2 cellular contexts compared by ENCODE assay signal in the genomic region with DNA sequence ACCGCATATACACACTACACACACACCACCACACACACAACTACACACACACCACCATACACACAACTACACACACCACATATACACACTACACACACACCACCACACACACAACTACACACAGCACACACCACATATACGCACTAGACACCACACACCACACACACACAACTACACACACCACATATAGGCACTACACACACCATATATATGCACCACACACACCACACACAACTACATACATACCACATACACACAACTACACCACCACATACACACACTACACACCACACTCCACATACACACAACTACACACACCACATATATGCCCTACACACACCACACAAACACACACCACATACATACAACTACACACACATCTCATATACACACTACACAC.
TF ChIP-seq lines count a peak whose summit lies in the region.

No MANE protein-coding gene starts in this region.

TF ChIP-seq in GM12878, 131 proteins besides CTCF, POLR2A, EP300 and RAD21:
- peak; percentile 80 for TF ChIP-seq HDGF (IDR thresholded peaks at IDR 0.05)
- TF ChIP-seq PML (IDR thresholded peaks at IDR 0.05; ENCODE audit: low read length): no peak
- no peak for TF ChIP-seq POLR2AphosphoS5 (IDR thresholded peaks at IDR 0.05; ENCODE audit: low read length)
- 0 out of 2 replicates have a peak, but pooled peaks have one; percentile 37 for TF ChIP-seq NBN (IDR thresholded peaks at IDR 0.05)
- no peak for TF ChIP-seq POLR2AphosphoS2 (IDR thresholded peaks at IDR 0.05; ENCODE audit: low read depth, low read length)
- no peak for TF ChIP-seq IKZF1 (conservative IDR thresholded peaks at IDR 0.05)
- TF ChIP-seq, protein P1, sequence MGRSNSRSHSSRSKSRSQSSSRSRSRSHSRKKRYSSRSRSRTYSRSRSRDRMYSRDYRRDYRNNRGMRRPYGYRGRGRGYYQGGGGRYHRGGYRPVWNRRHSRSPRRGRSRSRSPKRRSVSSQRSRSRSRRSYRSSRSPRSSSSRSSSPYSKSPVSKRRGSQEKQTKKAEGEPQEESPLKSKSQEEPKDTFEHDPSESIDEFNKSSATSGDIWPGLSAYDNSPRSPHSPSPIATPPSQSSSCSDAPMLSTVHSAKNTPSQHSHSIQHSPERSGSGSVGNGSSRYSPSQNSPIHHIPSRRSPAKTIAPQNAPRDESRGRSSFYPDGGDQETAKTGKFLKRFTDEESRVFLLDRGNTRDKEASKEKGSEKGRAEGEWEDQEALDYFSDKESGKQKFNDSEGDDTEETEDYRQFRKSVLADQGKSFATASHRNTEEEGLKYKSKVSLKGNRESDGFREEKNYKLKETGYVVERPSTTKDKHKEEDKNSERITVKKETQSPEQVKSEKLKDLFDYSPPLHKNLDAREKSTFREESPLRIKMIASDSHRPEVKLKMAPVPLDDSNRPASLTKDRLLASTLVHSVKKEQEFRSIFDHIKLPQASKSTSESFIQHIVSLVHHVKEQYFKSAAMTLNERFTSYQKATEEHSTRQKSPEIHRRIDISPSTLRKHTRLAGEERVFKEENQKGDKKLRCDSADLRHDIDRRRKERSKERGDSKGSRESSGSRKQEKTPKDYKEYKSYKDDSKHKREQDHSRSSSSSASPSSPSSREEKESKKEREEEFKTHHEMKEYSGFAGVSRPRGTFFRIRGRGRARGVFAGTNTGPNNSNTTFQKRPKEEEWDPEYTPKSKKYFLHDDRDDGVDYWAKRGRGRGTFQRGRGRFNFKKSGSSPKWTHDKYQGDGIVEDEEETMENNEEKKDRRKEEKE (IDR thresholded peaks at IDR 0.05): no peak
- no peak for TF ChIP-seq YBX1 (IDR thresholded peaks at IDR 0.05)
- TF ChIP-seq, protein P2, sequence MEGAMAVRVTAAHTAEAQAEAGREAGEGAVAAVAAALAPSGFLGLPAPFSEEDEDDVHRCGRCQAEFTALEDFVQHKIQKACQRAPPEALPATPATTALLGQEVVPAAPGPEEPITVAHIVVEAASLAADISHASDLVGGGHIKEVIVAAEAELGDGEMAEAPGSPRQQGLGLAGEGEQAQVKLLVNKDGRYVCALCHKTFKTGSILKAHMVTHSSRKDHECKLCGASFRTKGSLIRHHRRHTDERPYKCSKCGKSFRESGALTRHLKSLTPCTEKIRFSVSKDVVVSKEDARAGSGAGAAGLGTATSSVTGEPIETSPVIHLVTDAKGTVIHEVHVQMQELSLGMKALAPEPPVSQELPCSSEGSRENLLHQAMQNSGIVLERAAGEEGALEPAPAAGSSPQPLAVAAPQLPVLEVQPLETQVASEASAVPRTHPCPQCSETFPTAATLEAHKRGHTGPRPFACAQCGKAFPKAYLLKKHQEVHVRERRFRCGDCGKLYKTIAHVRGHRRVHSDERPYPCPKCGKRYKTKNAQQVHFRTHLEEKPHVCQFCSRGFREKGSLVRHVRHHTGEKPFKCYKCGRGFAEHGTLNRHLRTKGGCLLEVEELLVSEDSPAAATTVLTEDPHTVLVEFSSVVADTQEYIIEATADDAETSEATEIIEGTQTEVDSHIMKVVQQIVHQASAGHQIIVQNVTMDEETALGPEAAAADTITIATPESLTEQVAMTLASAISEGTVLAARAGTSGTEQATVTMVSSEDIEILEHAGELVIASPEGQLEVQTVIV (IDR thresholded peaks at IDR 0.05; ENCODE audit: borderline replicate concordance, partially characterized antibody): no peak

TF ChIP-seq in endothelial cell of umbilical vein, 7 proteins besides CTCF, POLR2A, EP300 and RAD21:
- TF ChIP-seq, protein P3, sequence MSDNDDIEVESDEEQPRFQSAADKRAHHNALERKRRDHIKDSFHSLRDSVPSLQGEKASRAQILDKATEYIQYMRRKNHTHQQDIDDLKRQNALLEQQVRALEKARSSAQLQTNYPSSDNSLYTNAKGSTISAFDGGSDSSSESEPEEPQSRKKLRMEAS (IDR thresholded peaks at IDR 0.05; ENCODE audit: insufficient read depth, insufficient read length): no peak
- TF ChIP-seq GATA2 (IDR thresholded peaks at IDR 0.05; ENCODE audit: insufficient read depth, insufficient read length, low read depth, low read length) (no peak), POLR2AphosphoS5 (IDR thresholded peaks at IDR 0.05; ENCODE audit: insufficient read depth, low read depth, low read length) (no peak), EZH2 (IDR thresholded peaks at IDR 0.05; ENCODE audit: borderline replicate concordance, low read depth, low read length, severe bottlenecking) (no peak), JUN (IDR thresholded peaks at IDR 0.05; ENCODE audit: borderline replicate concordance, insufficient read depth, insufficient read length, low read depth) (no peak), FOS (IDR thresholded peaks at IDR 0.05; ENCODE audit: borderline replicate concordance, insufficient read depth, low read length) (no peak), MYC (IDR thresholded peaks at IDR 0.05; ENCODE audit: low read depth, low read length) (no peak)
